In genomic region chr10:130660266-130660665, GRCh38 we compare ENCODE assay signal across 19 cellular contexts.
"Had no signal": no experiment of that assay in that cellular context is flagged by ENCODE, and none has a peak within 500 bp of the region (broad histone marks: within the 10 kb centered on the region; RNA-seq: fewer than 3 reads in every experiment).

No MANE protein-coding gene starts in this region.

- H2AFZ ChIP-seq: hepatocyte had no signal

- H3K4me3 ChIP-seq: coronary artery, dorsolateral prefrontal cortex, esophagus muscularis mucosa, gastroesophageal sphincter, heart left ventricle, hepatocyte, left lung, lower lobe of right lung, mucosa of descending colon had no signal

- H3K36me3 Mint-ChIP-seq: immature natural killer cell, mesothelial cell of epicardium had no signal

- H3K27ac ChIP-seq: coronary artery, dorsolateral prefrontal cortex, esophagus muscularis mucosa, foreskin keratinocyte, gastroesophageal sphincter, heart left ventricle, hepatocyte, left lung, lower lobe of right lung had no signal

- H3K4me2 ChIP-seq: hepatocyte had no signal

- H3K4me3 Mint-ChIP-seq: immature natural killer cell, mesothelial cell of epicardium had no signal

- H3K36me3 ChIP-seq: esophagus muscularis mucosa, gastroesophageal sphincter, heart left ventricle, left lung, lower lobe of right lung had no signal

- DNase-seq: dermis blood vessel endothelial cell; dorsolateral prefrontal cortex; effector CD4-positive, alpha-beta T cell; effector memory CD4-positive, alpha-beta T cell; foreskin keratinocyte; heart left ventricle; hypothalamus; immature natural killer cell; left cardiac atrium; left lung; left ventricle myocardium superior; lower lobe of right lung; mesenchymal stem cell; mucosa of descending colon had no signal

- H3K4me1 Mint-ChIP-seq: immature natural killer cell had no signal

- H3K79me2 ChIP-seq: hepatocyte had no signal

- H3K4me1 ChIP-seq: esophagus muscularis mucosa, foreskin keratinocyte, gastroesophageal sphincter, heart left ventricle, left lung, lower lobe of right lung had no signal

- ATAC-seq: foreskin keratinocyte, gastroesophageal sphincter, heart left ventricle, left cardiac atrium, left lung, left ventricle myocardium superior, lower lobe of right lung, mucosa of descending colon had no signal

- H3K9me3 ChIP-seq: esophagus muscularis mucosa, gastroesophageal sphincter, heart left ventricle, left lung, lower lobe of right lung had no signal

- H3K27ac Mint-ChIP-seq: immature natural killer cell, mesothelial cell of epicardium had no signal

- H3K9me3 Mint-ChIP-seq: immature natural killer cell, mesothelial cell of epicardium had no signal

- H3K27me3 ChIP-seq: foreskin keratinocyte, hepatocyte, left lung had no signal
